In the genomic region with DNA sequence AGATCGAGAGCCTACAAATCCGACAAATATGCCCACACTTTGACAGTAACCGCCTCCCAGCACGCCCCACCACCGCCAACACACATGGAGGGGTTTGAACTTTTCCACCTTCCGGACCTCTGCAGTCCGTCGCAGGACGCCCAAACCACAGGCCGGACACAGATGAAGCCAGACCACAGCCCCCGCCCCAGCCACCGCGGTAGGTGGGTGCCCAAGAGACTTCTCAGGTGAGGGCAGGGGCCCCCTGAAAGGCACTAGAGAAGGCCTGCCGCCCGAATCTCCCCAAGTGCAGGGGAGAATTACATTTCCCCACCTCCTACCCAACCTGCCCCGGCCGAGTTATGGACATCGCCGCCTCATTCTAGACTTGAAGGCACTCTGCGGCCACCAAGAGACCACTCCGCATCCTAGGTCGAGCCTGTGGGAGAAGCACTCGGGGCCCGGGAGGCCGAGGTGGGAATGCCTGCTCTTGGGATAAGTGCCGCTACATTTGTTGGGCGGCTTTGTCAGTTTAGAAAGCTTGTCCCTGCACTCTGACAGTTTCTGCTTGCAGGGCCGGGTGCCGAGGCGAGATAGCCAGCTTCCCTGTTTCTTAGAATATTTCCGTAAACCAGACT, we compare ENCODE assay signal across 10 cellular contexts. TPM values are rescaled to one million over a fixed set of nuclear protein-coding genes. Genes with fewer than 3 reads are reported as not detected.
A peak's percentile ranks its signal among the peaks of the same experiment; 100 is the strongest.
DNase-seq lines count a peak whose midpoint lies in the region; ATAC-seq and TF ChIP-seq lines count a peak whose summit lies in the region.
"Had no signal": no experiment of that assay in that cellular context is flagged by ENCODE, and none has a peak within 500 bp of the region (broad histone marks: within the 10 kb centered on the region; RNA-seq: fewer than 3 reads in every experiment).

No MANE protein-coding gene starts in this region.

- H3K9me3 ChIP-seq in tibial artery: no peaks in the 10 kb centered on the region

- no peaks in the 10 kb centered on the region for H3K36me3 Mint-ChIP-seq in activated T-cell treated with anti-CD3 and anti-CD28 coated beads, Interleukin-2, amount 50 U/mL, for 4 hours (ENCODE audit: insufficient read depth)
- H3K36me3 Mint-ChIP-seq in activated naive CD8-positive, alpha-beta T cell treated with anti-CD3 and anti-CD28 coated beads, Interleukin-2, amount 50 U/mL, for 24 hours (ENCODE audit: low read depth): peaks cover 10% of the 10 kb centered on the region

- DNase-seq in activated T-cell treated with anti-CD3 and anti-CD28 coated beads, Interleukin-2, amount 50 U/mL, for 4 hours: no peak
- DNase-seq in activated T-cell treated with anti-CD3 and anti-CD28 coated beads, Interleukin-2, amount 50 U/mL, for 1 hour: no peak
- DNase-seq in activated naive CD8-positive, alpha-beta T cell treated with anti-CD3 and anti-CD28 coated beads, Interleukin-2, amount 50 U/mL, for 24 hours: no peak
- DNase-seq in lower leg skin (ENCODE audit: low spot score in 2 of 2) (peak; percentile 12 to 83), tibial artery (peak in 1 of 2 donors; percentile 19), RPMI8226 (no peak), NCI-H1092 (lab: John Stamatoyannopoulos, UW) (no peak), HPDE6-E6E7 (ENCODE audit: extremely low spot score) (no peak)
- DNase-seq: activated CD4-positive, alpha-beta T cell treated with anti-CD3 and anti-CD28 coated beads for 48 hours had no signal

- TF ChIP-seq CTCF in lower leg skin (IDR thresholded peaks at IDR 0.05): no peak
- no peak for TF ChIP-seq CTCF in tibial artery (IDR thresholded peaks at IDR 0.05)

- no peaks in the 10 kb centered on the region for H3K9me3 Mint-ChIP-seq in activated T-cell treated with anti-CD3 and anti-CD28 coated beads, Interleukin-2, amount 50 U/mL, for 4 hours
- peaks cover 5% of the 10 kb centered on the region for H3K9me3 Mint-ChIP-seq in activated naive CD8-positive, alpha-beta T cell treated with anti-CD3 and anti-CD28 coated beads, Interleukin-2, amount 50 U/mL, for 24 hours

- 53 to 66% methylated on average over 31 of the region's 31 CpGs for WGBS in lower leg skin, 2 donors

- intact Hi-C loops in lower leg skin (cut with DNase I; ENCODE audit: low total_unique reads): loop anchor here (10.0 kb wide), 1 partner anchor 616 kb away; no protein-coding TSS in a partner anchor
- intact Hi-C loops in tibial artery (cut with DNase I; ENCODE audit: low total_unique reads): loop anchor here (5.0 to 10.0 kb wide), 5 partner anchors 174 to 649 kb away; a partner anchor contains a TSS

- H3K27me3 Mint-ChIP-seq in activated T-cell treated with anti-CD3 and anti-CD28 coated beads, Interleukin-2, amount 50 U/mL, for 4 hours (ENCODE audit: low read depth): peaks cover 93% of the 10 kb centered on the region
- H3K27me3 Mint-ChIP-seq in activated naive CD8-positive, alpha-beta T cell treated with anti-CD3 and anti-CD28 coated beads, Interleukin-2, amount 50 U/mL, for 24 hours: peaks cover 90% of the 10 kb centered on the region

- H3K4me3 ChIP-seq in lower leg skin (ENCODE audit: low read depth, poor library complexity, severe bottlenecking): no peak overlapping the region
- peak overlapping the region; percentile 58 to 60 for H3K4me3 ChIP-seq in tibial artery
- H3K4me3 ChIP-seq: K562 had no signal

- peaks cover 0 to 33% (median 15%) of the 10 kb centered on the region in 4 donors for H3K4me1 ChIP-seq in tibial artery

- ATAC-seq in activated T-cell treated with anti-CD3 and anti-CD28 coated beads, Interleukin-2, amount 50 U/mL, for 4 hours: no peak
- ATAC-seq in activated naive CD8-positive, alpha-beta T cell treated with anti-CD3 and anti-CD28 coated beads, Interleukin-2, amount 50 U/mL, for 24 hours: no peak
- ATAC-seq: K562 had no signal

- no peak for TF ChIP-seq POLR2A in lower leg skin (IDR thresholded peaks at IDR 0.05)

- H3K27ac ChIP-seq in tibial artery: peak overlapping the region; percentile 81 to 86

- H3K4me1 Mint-ChIP-seq in activated T-cell treated with anti-CD3 and anti-CD28 coated beads, Interleukin-2, amount 50 U/mL, for 4 hours (ENCODE audit: low read depth): peaks cover 31% of the 10 kb centered on the region
- peaks cover 29% of the 10 kb centered on the region for H3K4me1 Mint-ChIP-seq in activated naive CD8-positive, alpha-beta T cell treated with anti-CD3 and anti-CD28 coated beads, Interleukin-2, amount 50 U/mL, for 24 hours

- peaks cover 0 to under 1% of the 10 kb centered on the region in 2 donors for H3K27me3 ChIP-seq in tibial artery

- peak overlapping the region; percentile 72 for H3K4me3 Mint-ChIP-seq in activated T-cell treated with anti-CD3 and anti-CD28 coated beads, Interleukin-2, amount 50 U/mL, for 4 hours
- H3K4me3 Mint-ChIP-seq in activated naive CD8-positive, alpha-beta T cell treated with anti-CD3 and anti-CD28 coated beads, Interleukin-2, amount 50 U/mL, for 24 hours: peak overlapping the region; percentile 68

- H3K36me3 ChIP-seq in tibial artery: peaks cover 0 to 8% (median 0%) of the 10 kb centered on the region in 3 donors

- H3K27ac Mint-ChIP-seq in activated naive CD8-positive, alpha-beta T cell treated with anti-CD3 and anti-CD28 coated beads, Interleukin-2, amount 50 U/mL, for 24 hours: no peak overlapping the region

RNA-seq across cellular contexts. Expression of a gene that starts 21.5 kb away (rescaled TPM):
- total RNA-seq in activated T-cell treated with anti-CD3 and anti-CD28 coated beads, Interleukin-2, amount 50 U/mL, for 4 hours: not detected
- 10 to 100 TPM in 1 of 4 donors, 1 to 10 TPM in 2, under 1 TPM in 1; 0.25 to 11.0 (median 4.1) TPM for total RNA-seq in lower leg skin

Comparison
In these comparisons a context has a peak if more than half of its experiments do, and no peak if none do; other contexts are left out.
1. DNase-seq: peak in lower leg skin (2 of 2); none in activated T-cell treated with anti-CD3 and anti-CD28 coated beads, Interleukin-2, amount 50 U/mL, for 4 hours (single experiment), activated T-cell treated with anti-CD3 and anti-CD28 coated beads, Interleukin-2, amount 50 U/mL, for 1 hour (single experiment), activated naive CD8-positive, alpha-beta T cell treated with anti-CD3 and anti-CD28 coated beads, Interleukin-2, amount 50 U/mL, for 24 hours (single experiment), RPMI8226 (single experiment), NCI-H1092 (single experiment) and HPDE6-E6E7 (single experiment).